Comparison of ENCODE assay signal across 25 cellular contexts in genomic region chr15:56346414-56346813, GRCh38.
"Had no signal": no experiment of that assay in that cellular context is flagged by ENCODE, and none has a peak within 500 bp of the region (broad histone marks: within the 10 kb centered on the region; RNA-seq: fewer than 3 reads in every experiment).

No MANE protein-coding gene starts in this region.

- DNase-seq: naive thymus-derived CD4-positive, alpha-beta T cell; natural killer cell; occipital lobe; ovary; posterior cingulate gyrus; psoas muscle; right cardiac atrium; stimulated activated CD4-positive, alpha-beta T cell treated with anti-CD3 and anti-CD28 coated beads, Interleukin-15, amount 100 ng/mL, for 24 hours; stimulated activated CD4-positive, alpha-beta T cell treated with anti-CD3 and anti-CD28 coated beads, Interleukin-2, amount 100 ng/mL, for 24 hours; stimulated activated CD4-positive, alpha-beta T cell treated with anti-CD3 and anti-CD28 coated beads, Interleukin-2, amount 100 ng/mL, for 48 hours; stimulated activated CD4-positive, alpha-beta T cell treated with anti-CD3 and anti-CD28 coated beads, Interleukin-4, amount 100 ng/mL, for 24 hours; stimulated activated naive B cell treated with anti-CD40 and anti-IgM and Interleukin-4, amounts not matched to agents 10 μg/mL and 1 μg/mL and 100 μg/mL, for 72 hours; stimulated activated naive CD4-positive, alpha-beta T cell treated with Interleukin-2 at 50 U/mL for 16 hours; stimulated activated naive CD8-positive, alpha-beta T cell treated with anti-CD3 and anti-CD28 coated beads, Interleukin-15, amount 100 ng/mL, for 72 hours; substantia nigra; thyroid gland; transverse colon; upper lobe of right lung; uterus had no signal

- ATAC-seq: naive thymus-derived CD4-positive, alpha-beta T cell; natural killer cell; psoas muscle; right cardiac atrium; sciatic nerve; stimulated activated effector memory CD8-positive, alpha-beta T cell treated with anti-CD3 and anti-CD28 coated beads, Interleukin-12 subunit alpha, Interleukin-12 subunit beta, amount 100 ng/mL, for 72 hours; stimulated activated naive B cell treated with anti-CD40 and anti-IgM and Interleukin-4, amounts not matched to agents 10 μg/mL and 1 μg/mL and 100 μg/mL, for 72 hours; stimulated activated naive CD8-positive, alpha-beta T cell treated with anti-CD3 and anti-CD28 coated beads, Interleukin-15, amount 100 ng/mL, for 72 hours; upper lobe of right lung had no signal

- H3K4me2 ChIP-seq: neural progenitor cell had no signal

- H3K27ac ChIP-seq: neural progenitor cell, ovary, parathyroid adenoma, psoas muscle, skin epidermis, thoracic aorta, thyroid gland, transverse colon, upper lobe of right lung, uterus had no signal

- H2AFZ ChIP-seq: neural progenitor cell, parathyroid adenoma had no signal

- H3K4me3 ChIP-seq: neural progenitor cell, ovary, psoas muscle, skin epidermis, thoracic aorta, thyroid gland, transverse colon, upper lobe of right lung, uterus had no signal

- H3K36me3 ChIP-seq: neural progenitor cell, ovary, thoracic aorta, thyroid gland, transverse colon, upper lobe of right lung, uterus had no signal

- H3K79me2 ChIP-seq: parathyroid adenoma had no signal

- H3K9me3 ChIP-seq: ovary, psoas muscle, thoracic aorta, thyroid gland, transverse colon, upper lobe of right lung, uterus had no signal

- H3K4me1 ChIP-seq: parathyroid adenoma, psoas muscle, thyroid gland, transverse colon, upper lobe of right lung, uterus had no signal

- H3K9ac ChIP-seq: neural progenitor cell, parathyroid adenoma had no signal

- H3K27me3 ChIP-seq: neural progenitor cell, ovary, thyroid gland, transverse colon, upper lobe of right lung, uterus had no signal
